22 cellular contexts compared by ENCODE assay signal in genomic region chr2:168201211-168201610, GRCh38. TPM values are rescaled to one million over a fixed set of nuclear protein-coding genes. Genes with fewer than 3 reads are reported as not detected.
DNase-seq lines count a peak whose midpoint lies in the region; ATAC-seq, FAIRE-seq and TF ChIP-seq lines count a peak whose summit lies in the region.
"Had no signal": no experiment of that assay in that cellular context is flagged by ENCODE, and none has a peak within 500 bp of the region (broad histone marks: within the 10 kb centered on the region; RNA-seq: fewer than 3 reads in every experiment).

No MANE protein-coding gene starts in this region.

- no peak overlapping the region for H3K9ac ChIP-seq in smooth muscle cell (ENCODE audit: low read depth)

- peaks cover 11% of the 10 kb centered on the region for H3K4me1 ChIP-seq in smooth muscle cell (ENCODE audit: low read depth)

- H3K4me3 Mint-ChIP-seq in effector memory CD8-positive, alpha-beta T cell, result no peak overlapping the region
- peak overlapping the region in 1 of 3 experiments; percentile 30 for H3K4me3 Mint-ChIP-seq in nephron
- H3K4me3 Mint-ChIP-seq in stimulated activated naive B cell treated with anti-CD40 and anti-IgM and Interleukin-4, amounts not matched to agents 10 μg/mL and 1 μg/mL and 100 μg/mL, for 72 hours, result no peak overlapping the region
- H3K4me3 Mint-ChIP-seq: activated naive CD8-positive, alpha-beta T cell treated with anti-CD3 and anti-CD28 coated beads, Interleukin-2, amount 50 U/mL, for 24 hours had no signal

- peaks cover 79% of the 10 kb centered on the region for H4K20me1 ChIP-seq in smooth muscle cell (ENCODE audit: low read depth)

- 84% methylated on average over 5 of the region's 5 CpGs for WGBS in smooth muscle cell (ENCODE audit: low lambda C conversion rate)

- no peaks in the 10 kb centered on the region for H3K9me3 Mint-ChIP-seq in effector memory CD8-positive, alpha-beta T cell
- peaks cover 2% of the 10 kb centered on the region for H3K9me3 Mint-ChIP-seq in nephron
- H3K9me3 Mint-ChIP-seq in stimulated activated naive B cell treated with anti-CD40 and anti-IgM and Interleukin-4, amounts not matched to agents 10 μg/mL and 1 μg/mL and 100 μg/mL, for 72 hours, result no peaks in the 10 kb centered on the region
- H3K9me3 Mint-ChIP-seq: activated naive CD8-positive, alpha-beta T cell treated with anti-CD3 and anti-CD28 coated beads, Interleukin-2, amount 50 U/mL, for 24 hours; activated T-helper 2 cell treated with anti-CD3 and anti-CD28 coated beads, Interferon-gamma antibody, Interleukin-2, Interleukin-4, amounts not matched to agents 10 μg/mL and 5 μg/mL and 100 μg/mL, durations not matched to agents 14 hours and 24 hours and 36 hours had no signal

- FAIRE-seq in RCC 7860 (lab: Jason Lieb, UNC), result peak; percentile 58
- FAIRE-seq: H54, K562 had no signal

- no peak overlapping the region for H3K27ac ChIP-seq in smooth muscle cell (ENCODE audit: low read depth)
- H3K27ac ChIP-seq: cardiac muscle cell, tibial nerve had no signal

- peaks cover 32 to 79% of the 10 kb centered on the region in 2 donors for H3K4me1 Mint-ChIP-seq in effector memory CD8-positive, alpha-beta T cell (ENCODE audit: low read depth in 2 of 2)
- H3K4me1 Mint-ChIP-seq in nephron, result peaks cover 27% of the 10 kb centered on the region
- H3K4me1 Mint-ChIP-seq in stimulated activated naive B cell treated with anti-CD40 and anti-IgM and Interleukin-4, amounts not matched to agents 10 μg/mL and 1 μg/mL and 100 μg/mL, for 72 hours, result peaks cover 14 to 44% of the 10 kb centered on the region in 2 donors

- H3K36me3 ChIP-seq in smooth muscle cell (ENCODE audit: low read depth), result no peaks in the 10 kb centered on the region
- H3K36me3 ChIP-seq: cardiac muscle cell, tibial nerve had no signal

- no peak for ATAC-seq in effector memory CD8-positive, alpha-beta T cell (replicated peaks)
- peak; percentile 73 to 89 for ATAC-seq in stimulated activated naive B cell treated with anti-CD40 and anti-IgM and Interleukin-4, amounts not matched to agents 10 μg/mL and 1 μg/mL and 100 μg/mL, for 72 hours (replicated peaks)
- ATAC-seq: activated naive CD8-positive, alpha-beta T cell treated with anti-CD3 and anti-CD28 coated beads, Interleukin-2, amount 50 U/mL, for 24 hours; esophagus mucosa; K562; Right ventricle myocardium inferior had no signal

- TF ChIP-seq CTCF in nephron (IDR thresholded peaks at IDR 0.05; ENCODE audit: unreplicated experiment in 3 of 3) (no peak), smooth muscle cell (IDR thresholded peaks at IDR 0.05; ENCODE audit: borderline replicate concordance, insufficient read depth, poor library complexity, severe bottlenecking) (no peak)

- H3K9me3 ChIP-seq in smooth muscle cell (replicated peaks; ENCODE audit: low read depth), result no peaks in the 10 kb centered on the region
- H3K9me3 ChIP-seq: tibial nerve had no signal

- H3K27me3 ChIP-seq in smooth muscle cell (ENCODE audit: low read depth), result no peaks in the 10 kb centered on the region
- H3K27me3 ChIP-seq: cardiac muscle cell, tibial nerve had no signal

- H3K27me3 Mint-ChIP-seq in effector memory CD8-positive, alpha-beta T cell, result no peaks in the 10 kb centered on the region
- H3K27me3 Mint-ChIP-seq in nephron (ENCODE audit: low read depth), result no peaks in the 10 kb centered on the region
- no peaks in the 10 kb centered on the region for H3K27me3 Mint-ChIP-seq in stimulated activated naive B cell treated with anti-CD40 and anti-IgM and Interleukin-4, amounts not matched to agents 10 μg/mL and 1 μg/mL and 100 μg/mL, for 72 hours
- H3K27me3 Mint-ChIP-seq: activated naive CD8-positive, alpha-beta T cell treated with anti-CD3 and anti-CD28 coated beads, Interleukin-2, amount 50 U/mL, for 24 hours had no signal

- peaks cover 3% of the 10 kb centered on the region for H3K36me3 Mint-ChIP-seq in effector memory CD8-positive, alpha-beta T cell (ENCODE audit: insufficient read depth)
- peaks cover 30% of the 10 kb centered on the region for H3K36me3 Mint-ChIP-seq in nephron (ENCODE audit: low read depth)
- peaks cover 3 to 12% of the 10 kb centered on the region in 2 donors for H3K36me3 Mint-ChIP-seq in stimulated activated naive B cell treated with anti-CD40 and anti-IgM and Interleukin-4, amounts not matched to agents 10 μg/mL and 1 μg/mL and 100 μg/mL, for 72 hours

- H3K4me3 ChIP-seq in smooth muscle cell, result no peak overlapping the region
- H3K4me3 ChIP-seq: cardiac muscle cell, K562, tibial nerve had no signal

- DNase-seq in RCC 7860 (ENCODE audit: low spot score) (peak; percentile 14), smooth muscle cell (lab: John Stamatoyannopoulos, UW; ENCODE audit: unreplicated experiment) (no peak), posterior cingulate gyrus (no peak)
- DNase-seq in effector memory CD8-positive, alpha-beta T cell, result no peak
- no peak for DNase-seq in stimulated activated naive B cell treated with anti-CD40 and anti-IgM and Interleukin-4, amounts not matched to agents 10 μg/mL and 1 μg/mL and 100 μg/mL, for 72 hours
- no peak for DNase-seq in stimulated activated naive CD4-positive, alpha-beta T cell (lab: John Stamatoyannopoulos, UW)
- DNase-seq: activated CD4-positive, CD25-positive, alpha-beta regulatory T cell treated with anti-CD3 and anti-CD28 coated beads, Interleukin-2, amount 50 U/mL, for 72 hours; activated naive CD8-positive, alpha-beta T cell treated with anti-CD3 and anti-CD28 coated beads, Interleukin-2, amount 50 U/mL, for 24 hours; AML-193; left colon; NCI-H2171; NCI-H69; occipital lobe; SW 1271 had no signal

- H3F3A ChIP-seq in smooth muscle cell (ENCODE audit: low read depth), result no peaks in the 10 kb centered on the region

- peaks cover 90% of the 10 kb centered on the region for H3K79me2 ChIP-seq in smooth muscle cell (ENCODE audit: low read depth)

- intact Hi-C loops in posterior cingulate gyrus (cut with DNase I), result no loop called here

- H3K27ac Mint-ChIP-seq in effector memory CD8-positive, alpha-beta T cell, result peak overlapping the region; percentile 21 to 84
- H3K27ac Mint-ChIP-seq in nephron, result peak overlapping the region; percentile 58 to 91 (median 88)
- no peak overlapping the region for H3K27ac Mint-ChIP-seq in stimulated activated naive B cell treated with anti-CD40 and anti-IgM and Interleukin-4, amounts not matched to agents 10 μg/mL and 1 μg/mL and 100 μg/mL, for 72 hours
- H3K27ac Mint-ChIP-seq: activated naive CD8-positive, alpha-beta T cell treated with anti-CD3 and anti-CD28 coated beads, Interleukin-2, amount 50 U/mL, for 24 hours; activated T-helper 2 cell treated with anti-CD3 and anti-CD28 coated beads, Interferon-gamma antibody, Interleukin-2, Interleukin-4, amounts not matched to agents 10 μg/mL and 5 μg/mL and 100 μg/mL, durations not matched to agents 14 hours and 24 hours and 36 hours had no signal

- no peak overlapping the region for H2AFZ ChIP-seq in smooth muscle cell (ENCODE audit: low read depth)

- no peak overlapping the region for H3K4me2 ChIP-seq in smooth muscle cell

RNA-seq across cellular contexts. Expression of gene STK39, which starts 46.2 kb away (rescaled TPM):
- 32.1 and 37.8 TPM in 2 replicates for total RNA-seq in smooth muscle cell
- 18.8 and 21.1 TPM in 2 replicates for polyA plus RNA-seq in smooth muscle cell
